1 cellular context compared by ENCODE assay signal in the genomic region with DNA sequence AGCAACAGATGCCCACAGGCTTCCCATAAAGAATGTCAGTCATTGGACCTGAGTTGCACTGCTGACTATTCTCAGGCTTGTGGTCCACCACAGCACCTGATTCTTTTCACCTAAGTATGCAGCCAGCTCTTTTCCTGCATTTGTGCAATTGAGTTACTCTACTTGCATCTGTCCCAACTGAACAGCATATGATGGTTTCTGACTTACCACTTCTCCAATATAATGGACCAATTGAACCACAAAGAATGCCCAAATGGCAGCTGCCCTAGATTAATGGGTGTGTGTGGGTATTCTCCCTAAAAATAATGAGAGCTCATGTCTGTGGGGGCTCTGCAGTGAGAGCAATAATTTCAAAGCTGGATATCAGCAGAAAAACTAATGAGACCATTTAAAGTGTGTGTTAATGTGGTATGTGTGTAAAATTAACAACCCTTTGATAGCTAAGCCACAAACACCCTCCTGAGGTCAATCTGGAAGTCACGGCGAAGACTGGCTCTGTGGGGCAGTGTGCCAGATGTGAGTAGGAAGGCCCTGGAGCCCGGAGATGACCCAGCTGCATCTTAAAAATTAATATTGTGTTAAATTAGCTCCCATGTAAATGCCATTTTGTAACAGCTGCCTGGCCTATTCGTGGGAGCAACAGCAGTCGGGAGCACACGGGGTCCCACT.
TF ChIP-seq lines count a peak whose summit lies in the region.

No MANE protein-coding gene starts in this region.

TF ChIP-seq in GM12878, 131 proteins besides CTCF, POLR2A, EP300 and RAD21 (continued from another document and continues in another):
- TF ChIP-seq, protein P1, sequence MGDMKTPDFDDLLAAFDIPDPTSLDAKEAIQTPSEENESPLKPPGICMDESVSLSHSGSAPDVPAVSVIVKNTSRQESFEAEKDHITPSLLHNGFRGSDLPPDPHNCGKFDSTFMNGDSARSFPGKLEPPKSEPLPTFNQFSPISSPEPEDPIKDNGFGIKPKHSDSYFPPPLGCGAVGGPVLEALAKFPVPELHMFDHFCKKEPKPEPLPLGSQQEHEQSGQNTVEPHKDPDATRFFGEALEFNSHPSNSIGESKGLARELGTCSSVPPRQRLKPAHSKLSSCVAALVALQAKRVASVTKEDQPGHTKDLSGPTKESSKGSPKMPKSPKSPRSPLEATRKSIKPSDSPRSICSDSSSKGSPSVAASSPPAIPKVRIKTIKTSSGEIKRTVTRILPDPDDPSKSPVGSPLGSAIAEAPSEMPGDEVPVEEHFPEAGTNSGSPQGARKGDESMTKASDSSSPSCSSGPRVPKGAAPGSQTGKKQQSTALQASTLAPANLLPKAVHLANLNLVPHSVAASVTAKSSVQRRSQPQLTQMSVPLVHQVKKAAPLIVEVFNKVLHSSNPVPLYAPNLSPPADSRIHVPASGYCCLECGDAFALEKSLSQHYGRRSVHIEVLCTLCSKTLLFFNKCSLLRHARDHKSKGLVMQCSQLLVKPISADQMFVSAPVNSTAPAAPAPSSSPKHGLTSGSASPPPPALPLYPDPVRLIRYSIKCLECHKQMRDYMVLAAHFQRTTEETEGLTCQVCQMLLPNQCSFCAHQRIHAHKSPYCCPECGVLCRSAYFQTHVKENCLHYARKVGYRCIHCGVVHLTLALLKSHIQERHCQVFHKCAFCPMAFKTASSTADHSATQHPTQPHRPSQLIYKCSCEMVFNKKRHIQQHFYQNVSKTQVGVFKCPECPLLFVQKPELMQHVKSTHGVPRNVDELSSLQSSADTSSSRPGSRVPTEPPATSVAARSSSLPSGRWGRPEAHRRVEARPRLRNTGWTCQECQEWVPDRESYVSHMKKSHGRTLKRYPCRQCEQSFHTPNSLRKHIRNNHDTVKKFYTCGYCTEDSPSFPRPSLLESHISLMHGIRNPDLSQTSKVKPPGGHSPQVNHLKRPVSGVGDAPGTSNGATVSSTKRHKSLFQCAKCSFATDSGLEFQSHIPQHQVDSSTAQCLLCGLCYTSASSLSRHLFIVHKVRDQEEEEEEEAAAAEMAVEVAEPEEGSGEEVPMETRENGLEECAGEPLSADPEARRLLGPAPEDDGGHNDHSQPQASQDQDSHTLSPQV (IDR thresholded peaks at IDR 0.05): no peak
- TF ChIP-seq ZBED1 (IDR thresholded peaks at IDR 0.05; ENCODE audit: borderline replicate concordance) (no peak), DPF2 (IDR thresholded peaks at IDR 0.05) (peak; percentile 59), ETV6 (conservative IDR thresholded peaks at IDR 0.05 in 1 of 2, IDR thresholded peaks at IDR 0.05 in 1 of 2; ENCODE audit: borderline replicate concordance in 1 of 2, low read depth in 1 of 2) (no peak), IKZF2 (IDR thresholded peaks at IDR 0.05) (peak; percentile 76 to 86; a peak in 3 of 4 replicates), FOS (IDR thresholded peaks at IDR 0.05; ENCODE audit: borderline replicate concordance, extremely low read depth, insufficient read length) (no peak), ZNF274 (IDR thresholded peaks at IDR 0.05; ENCODE audit: insufficient read depth, insufficient read length) (no peak), CBFB (IDR thresholded peaks at IDR 0.05; ENCODE audit: low read depth) (no peak), BRCA1 (IDR thresholded peaks at IDR 0.05; ENCODE audit: low read depth, low read length) (no peak), KDM1A (IDR thresholded peaks at IDR 0.05; ENCODE audit: borderline replicate concordance) (no peak), RAD51 (IDR thresholded peaks at IDR 0.05) (peak; percentile 48; the same call in 1 of the 2 replicates), CHD2 (IDR thresholded peaks at IDR 0.05; ENCODE audit: borderline replicate concordance, low read depth, low read length) (no peak), ZSCAN29 (IDR thresholded peaks at IDR 0.05) (no peak), YBX1 (IDR thresholded peaks at IDR 0.05) (no peak), WRNIP1 (IDR thresholded peaks at IDR 0.05; ENCODE audit: borderline replicate concordance, low read depth, low read length) (no peak), PAX8 (IDR thresholded peaks at IDR 0.05) (no peak), SREBF1 (IDR thresholded peaks at IDR 0.05; ENCODE audit: low read length) (no peak), NFIC (IDR thresholded peaks at IDR 0.05; ENCODE audit: low read depth, low read length) (no peak), BMI1 (IDR thresholded peaks at IDR 0.05; ENCODE audit: borderline replicate concordance) (no peak), JUNB (IDR thresholded peaks at IDR 0.05) (no peak), IKZF1 (conservative IDR thresholded peaks at IDR 0.05) (peak; percentile 65), PAX5 (IDR thresholded peaks at IDR 0.05; ENCODE audit: borderline replicate concordance, low read depth, low read length) (no peak), ZNF384 (IDR thresholded peaks at IDR 0.05; ENCODE audit: borderline replicate concordance, low read depth, low read length) (no peak), SMAD1 (IDR thresholded peaks at IDR 0.05; ENCODE audit: low read depth, partially characterized antibody) (no peak), ZNF24 (IDR thresholded peaks at IDR 0.05) (no peak), EZH2 (IDR thresholded peaks at IDR 0.05; ENCODE audit: borderline replicate concordance, control insufficient read depth, low read depth, low read length) (no peak), MYC (IDR thresholded peaks at IDR 0.05; ENCODE audit: insufficient read depth, insufficient read length, insufficient replicate concordance, low read length, severe bottlenecking) (no peak), KAT2A (conservative IDR thresholded peaks at IDR 0.05; ENCODE audit: control insufficient read depth, low read depth, low read length) (no peak), MTA2 (IDR thresholded peaks at IDR 0.05; ENCODE audit: low read depth) (peak; percentile 98), GABPA (IDR thresholded peaks at IDR 0.05; ENCODE audit: low read depth) (no peak), RUNX3 (IDR thresholded peaks at IDR 0.05; ENCODE audit: low read length) (peak; percentile 19; the same call in 1 of the 2 replicates)
- TF ChIP-seq, protein P2, sequence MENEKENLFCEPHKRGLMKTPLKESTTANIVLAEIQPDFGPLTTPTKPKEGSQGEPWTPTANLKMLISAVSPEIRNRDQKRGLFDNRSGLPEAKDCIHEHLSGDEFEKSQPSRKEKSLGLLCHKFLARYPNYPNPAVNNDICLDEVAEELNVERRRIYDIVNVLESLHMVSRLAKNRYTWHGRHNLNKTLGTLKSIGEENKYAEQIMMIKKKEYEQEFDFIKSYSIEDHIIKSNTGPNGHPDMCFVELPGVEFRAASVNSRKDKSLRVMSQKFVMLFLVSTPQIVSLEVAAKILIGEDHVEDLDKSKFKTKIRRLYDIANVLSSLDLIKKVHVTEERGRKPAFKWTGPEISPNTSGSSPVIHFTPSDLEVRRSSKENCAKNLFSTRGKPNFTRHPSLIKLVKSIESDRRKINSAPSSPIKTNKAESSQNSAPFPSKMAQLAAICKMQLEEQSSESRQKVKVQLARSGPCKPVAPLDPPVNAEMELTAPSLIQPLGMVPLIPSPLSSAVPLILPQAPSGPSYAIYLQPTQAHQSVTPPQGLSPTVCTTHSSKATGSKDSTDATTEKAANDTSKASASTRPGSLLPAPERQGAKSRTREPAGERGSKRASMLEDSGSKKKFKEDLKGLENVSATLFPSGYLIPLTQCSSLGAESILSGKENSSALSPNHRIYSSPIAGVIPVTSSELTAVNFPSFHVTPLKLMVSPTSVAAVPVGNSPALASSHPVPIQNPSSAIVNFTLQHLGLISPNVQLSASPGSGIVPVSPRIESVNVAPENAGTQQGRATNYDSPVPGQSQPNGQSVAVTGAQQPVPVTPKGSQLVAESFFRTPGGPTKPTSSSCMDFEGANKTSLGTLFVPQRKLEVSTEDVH (IDR thresholded peaks at IDR 0.05; ENCODE audit: low read depth, partially characterized antibody): no peak
- TF ChIP-seq, protein P3, sequence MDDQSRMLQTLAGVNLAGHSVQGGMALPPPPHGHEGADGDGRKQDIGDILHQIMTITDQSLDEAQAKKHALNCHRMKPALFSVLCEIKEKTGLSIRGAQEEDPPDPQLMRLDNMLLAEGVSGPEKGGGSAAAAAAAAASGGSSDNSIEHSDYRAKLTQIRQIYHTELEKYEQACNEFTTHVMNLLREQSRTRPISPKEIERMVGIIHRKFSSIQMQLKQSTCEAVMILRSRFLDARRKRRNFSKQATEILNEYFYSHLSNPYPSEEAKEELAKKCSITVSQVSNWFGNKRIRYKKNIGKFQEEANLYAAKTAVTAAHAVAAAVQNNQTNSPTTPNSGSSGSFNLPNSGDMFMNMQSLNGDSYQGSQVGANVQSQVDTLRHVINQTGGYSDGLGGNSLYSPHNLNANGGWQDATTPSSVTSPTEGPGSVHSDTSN (IDR thresholded peaks at IDR 0.05; ENCODE audit: insufficient replicate concordance, low read depth, low read length): peak; percentile 18
- TF ChIP-seq, protein P4, sequence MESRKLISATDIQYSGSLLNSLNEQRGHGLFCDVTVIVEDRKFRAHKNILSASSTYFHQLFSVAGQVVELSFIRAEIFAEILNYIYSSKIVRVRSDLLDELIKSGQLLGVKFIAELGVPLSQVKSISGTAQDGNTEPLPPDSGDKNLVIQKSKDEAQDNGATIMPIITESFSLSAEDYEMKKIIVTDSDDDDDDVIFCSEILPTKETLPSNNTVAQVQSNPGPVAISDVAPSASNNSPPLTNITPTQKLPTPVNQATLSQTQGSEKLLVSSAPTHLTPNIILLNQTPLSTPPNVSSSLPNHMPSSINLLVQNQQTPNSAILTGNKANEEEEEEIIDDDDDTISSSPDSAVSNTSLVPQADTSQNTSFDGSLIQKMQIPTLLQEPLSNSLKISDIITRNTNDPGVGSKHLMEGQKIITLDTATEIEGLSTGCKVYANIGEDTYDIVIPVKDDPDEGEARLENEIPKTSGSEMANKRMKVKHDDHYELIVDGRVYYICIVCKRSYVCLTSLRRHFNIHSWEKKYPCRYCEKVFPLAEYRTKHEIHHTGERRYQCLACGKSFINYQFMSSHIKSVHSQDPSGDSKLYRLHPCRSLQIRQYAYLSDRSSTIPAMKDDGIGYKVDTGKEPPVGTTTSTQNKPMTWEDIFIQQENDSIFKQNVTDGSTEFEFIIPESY (IDR thresholded peaks at IDR 0.05): no peak
- TF ChIP-seq, protein P5, sequence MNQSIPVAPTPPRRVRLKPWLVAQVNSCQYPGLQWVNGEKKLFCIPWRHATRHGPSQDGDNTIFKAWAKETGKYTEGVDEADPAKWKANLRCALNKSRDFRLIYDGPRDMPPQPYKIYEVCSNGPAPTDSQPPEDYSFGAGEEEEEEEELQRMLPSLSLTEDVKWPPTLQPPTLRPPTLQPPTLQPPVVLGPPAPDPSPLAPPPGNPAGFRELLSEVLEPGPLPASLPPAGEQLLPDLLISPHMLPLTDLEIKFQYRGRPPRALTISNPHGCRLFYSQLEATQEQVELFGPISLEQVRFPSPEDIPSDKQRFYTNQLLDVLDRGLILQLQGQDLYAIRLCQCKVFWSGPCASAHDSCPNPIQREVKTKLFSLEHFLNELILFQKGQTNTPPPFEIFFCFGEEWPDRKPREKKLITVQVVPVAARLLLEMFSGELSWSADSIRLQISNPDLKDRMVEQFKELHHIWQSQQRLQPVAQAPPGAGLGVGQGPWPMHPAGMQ (IDR thresholded peaks at IDR 0.05; ENCODE audit: borderline replicate concordance): no peak
- TF ChIP-seq, protein P6, sequence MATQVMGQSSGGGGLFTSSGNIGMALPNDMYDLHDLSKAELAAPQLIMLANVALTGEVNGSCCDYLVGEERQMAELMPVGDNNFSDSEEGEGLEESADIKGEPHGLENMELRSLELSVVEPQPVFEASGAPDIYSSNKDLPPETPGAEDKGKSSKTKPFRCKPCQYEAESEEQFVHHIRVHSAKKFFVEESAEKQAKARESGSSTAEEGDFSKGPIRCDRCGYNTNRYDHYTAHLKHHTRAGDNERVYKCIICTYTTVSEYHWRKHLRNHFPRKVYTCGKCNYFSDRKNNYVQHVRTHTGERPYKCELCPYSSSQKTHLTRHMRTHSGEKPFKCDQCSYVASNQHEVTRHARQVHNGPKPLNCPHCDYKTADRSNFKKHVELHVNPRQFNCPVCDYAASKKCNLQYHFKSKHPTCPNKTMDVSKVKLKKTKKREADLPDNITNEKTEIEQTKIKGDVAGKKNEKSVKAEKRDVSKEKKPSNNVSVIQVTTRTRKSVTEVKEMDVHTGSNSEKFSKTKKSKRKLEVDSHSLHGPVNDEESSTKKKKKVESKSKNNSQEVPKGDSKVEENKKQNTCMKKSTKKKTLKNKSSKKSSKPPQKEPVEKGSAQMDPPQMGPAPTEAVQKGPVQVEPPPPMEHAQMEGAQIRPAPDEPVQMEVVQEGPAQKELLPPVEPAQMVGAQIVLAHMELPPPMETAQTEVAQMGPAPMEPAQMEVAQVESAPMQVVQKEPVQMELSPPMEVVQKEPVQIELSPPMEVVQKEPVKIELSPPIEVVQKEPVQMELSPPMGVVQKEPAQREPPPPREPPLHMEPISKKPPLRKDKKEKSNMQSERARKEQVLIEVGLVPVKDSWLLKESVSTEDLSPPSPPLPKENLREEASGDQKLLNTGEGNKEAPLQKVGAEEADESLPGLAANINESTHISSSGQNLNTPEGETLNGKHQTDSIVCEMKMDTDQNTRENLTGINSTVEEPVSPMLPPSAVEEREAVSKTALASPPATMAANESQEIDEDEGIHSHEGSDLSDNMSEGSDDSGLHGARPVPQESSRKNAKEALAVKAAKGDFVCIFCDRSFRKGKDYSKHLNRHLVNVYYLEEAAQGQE (IDR thresholded peaks at IDR 0.05; ENCODE audit: low read depth, low read length): no peak
- TF ChIP-seq, protein P7, sequence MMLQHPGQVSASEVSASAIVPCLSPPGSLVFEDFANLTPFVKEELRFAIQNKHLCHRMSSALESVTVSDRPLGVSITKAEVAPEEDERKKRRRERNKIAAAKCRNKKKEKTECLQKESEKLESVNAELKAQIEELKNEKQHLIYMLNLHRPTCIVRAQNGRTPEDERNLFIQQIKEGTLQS (IDR thresholded peaks at IDR 0.05; ENCODE audit: borderline replicate concordance, extremely low read depth, low read depth, low read length): no peak
- TF ChIP-seq, protein P8, sequence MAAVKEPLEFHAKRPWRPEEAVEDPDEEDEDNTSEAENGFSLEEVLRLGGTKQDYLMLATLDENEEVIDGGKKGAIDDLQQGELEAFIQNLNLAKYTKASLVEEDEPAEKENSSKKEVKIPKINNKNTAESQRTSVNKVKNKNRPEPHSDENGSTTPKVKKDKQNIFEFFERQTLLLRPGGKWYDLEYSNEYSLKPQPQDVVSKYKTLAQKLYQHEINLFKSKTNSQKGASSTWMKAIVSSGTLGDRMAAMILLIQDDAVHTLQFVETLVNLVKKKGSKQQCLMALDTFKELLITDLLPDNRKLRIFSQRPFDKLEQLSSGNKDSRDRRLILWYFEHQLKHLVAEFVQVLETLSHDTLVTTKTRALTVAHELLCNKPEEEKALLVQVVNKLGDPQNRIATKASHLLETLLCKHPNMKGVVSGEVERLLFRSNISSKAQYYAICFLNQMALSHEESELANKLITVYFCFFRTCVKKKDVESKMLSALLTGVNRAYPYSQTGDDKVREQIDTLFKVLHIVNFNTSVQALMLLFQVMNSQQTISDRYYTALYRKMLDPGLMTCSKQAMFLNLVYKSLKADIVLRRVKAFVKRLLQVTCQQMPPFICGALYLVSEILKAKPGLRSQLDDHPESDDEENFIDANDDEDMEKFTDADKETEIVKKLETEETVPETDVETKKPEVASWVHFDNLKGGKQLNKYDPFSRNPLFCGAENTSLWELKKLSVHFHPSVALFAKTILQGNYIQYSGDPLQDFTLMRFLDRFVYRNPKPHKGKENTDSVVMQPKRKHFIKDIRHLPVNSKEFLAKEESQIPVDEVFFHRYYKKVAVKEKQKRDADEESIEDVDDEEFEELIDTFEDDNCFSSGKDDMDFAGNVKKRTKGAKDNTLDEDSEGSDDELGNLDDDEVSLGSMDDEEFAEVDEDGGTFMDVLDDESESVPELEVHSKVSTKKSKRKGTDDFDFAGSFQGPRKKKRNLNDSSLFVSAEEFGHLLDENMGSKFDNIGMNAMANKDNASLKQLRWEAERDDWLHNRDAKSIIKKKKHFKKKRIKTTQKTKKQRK (IDR thresholded peaks at IDR 0.05; ENCODE audit: low read depth, low read length): no peak
